ENCODE assay signal across 20 cellular contexts in genomic region chr17:57445772-57446472, GRCh38.
DNase-seq lines count a peak whose midpoint lies in the region; ATAC-seq and TF ChIP-seq lines count a peak whose summit lies in the region.
"Had no signal": no experiment of that assay in that cellular context is flagged by ENCODE, and none has a peak within 500 bp of the region (broad histone marks: within the 10 kb centered on the region; RNA-seq: fewer than 3 reads in every experiment).

No MANE protein-coding gene starts in this region.

- CTCF ChIA-PET in WTC11 (lab: Charles Lee): interaction anchor here (1.2 to 1.6 kb wide), 3 partner anchors 105 to 203 kb away, joined by 3 to 9 read pairs (median 7); no protein-coding TSS in a partner anchor

- peaks cover 12% of the 10 kb centered on the region for H3K4me1 ChIP-seq in mesendoderm (ENCODE audit: control insufficient read depth, low read depth, low read length)
- peaks cover 74% of the 10 kb centered on the region for H3K4me1 ChIP-seq in thymus (ENCODE audit: control insufficient read depth, insufficient read depth, low read length)
- H3K4me1 ChIP-seq in breast epithelium: peaks cover 4 to 27% of the 10 kb centered on the region in 2 donors

- no peak overlapping the region for H3K9ac ChIP-seq in mesendoderm (ENCODE audit: low read length)
- H3K9ac ChIP-seq: KMS-11 had no signal

- peak overlapping the region; percentile 2 for H2AK5ac ChIP-seq in mesendoderm (ENCODE audit: low read length)

- TF ChIP-seq CTCF in WTC11 (IDR thresholded peaks at IDR 0.05) (no peak), breast epithelium (IDR thresholded peaks at IDR 0.05) (no peak)

- no peak overlapping the region for H3K23ac ChIP-seq in mesendoderm (ENCODE audit: low read length)

- no peak overlapping the region for H3K4me3 Mint-ChIP-seq in activated naive CD8-positive, alpha-beta T cell treated with anti-CD3 and anti-CD28 coated beads, Interleukin-2, amount 10 ng/mL, durations not matched to agents 7 days and 5 days
- no peak overlapping the region for H3K4me3 Mint-ChIP-seq in activated naive CD8-positive, alpha-beta T cell treated with anti-CD3 and anti-CD28 coated beads for 36 hours
- no peak overlapping the region for H3K4me3 Mint-ChIP-seq in WTC11

- H4K8ac ChIP-seq in mesendoderm (ENCODE audit: low read depth, low read length): no peak overlapping the region

- peaks cover 2% of the 10 kb centered on the region for H3K79me1 ChIP-seq in mesendoderm (ENCODE audit: low read length)

- no peak overlapping the region for H3K27ac ChIP-seq in mesendoderm (ENCODE audit: low read depth, low read length)
- peak overlapping the region; percentile 25 for H3K27ac ChIP-seq in thymus (ENCODE audit: low read depth)
- no peak overlapping the region for H3K27ac ChIP-seq in breast epithelium
- H3K27ac ChIP-seq: body of pancreas, KMS-11, skin epidermis, tibial nerve, WERI-Rb-1 had no signal

- no peak overlapping the region for H3K4ac ChIP-seq in mesendoderm (ENCODE audit: low read depth, low read length)

- no peaks in the 10 kb centered on the region for H3K27me3 Mint-ChIP-seq in activated naive CD8-positive, alpha-beta T cell treated with anti-CD3 and anti-CD28 coated beads, Interleukin-2, amount 10 ng/mL, durations not matched to agents 7 days and 5 days
- no peaks in the 10 kb centered on the region for H3K27me3 Mint-ChIP-seq in activated naive CD8-positive, alpha-beta T cell treated with anti-CD3 and anti-CD28 coated beads for 36 hours
- H3K27me3 Mint-ChIP-seq in WTC11 (ENCODE audit: low read depth): no peaks in the 10 kb centered on the region

- intact Hi-C loops in breast epithelium (cut with DNase I; ENCODE audit: low total_unique reads): no loop called here

- H2BK15ac ChIP-seq in mesendoderm (replicated peaks; ENCODE audit: low read depth): no peak overlapping the region

- H3K36me3 ChIP-seq in mesendoderm (ENCODE audit: control insufficient read depth, insufficient read depth, low read length): no peaks in the 10 kb centered on the region
- H3K36me3 ChIP-seq in thymus (ENCODE audit: control insufficient read depth, insufficient read depth): peaks cover 5% of the 10 kb centered on the region
- no peaks in the 10 kb centered on the region for H3K36me3 ChIP-seq in breast epithelium
- H3K36me3 ChIP-seq: gastrocnemius medialis, HAP-1, tibial nerve had no signal

- H3K4me3 ChIP-seq in mesendoderm (ENCODE audit: low read length): no peak overlapping the region
- H3K4me3 ChIP-seq in thymus (ENCODE audit: low read length): no peak overlapping the region
- no peak overlapping the region for H3K4me3 ChIP-seq in breast epithelium
- H3K4me3 ChIP-seq: body of pancreas, gastrocnemius medialis, HAP-1, skin epidermis, tibial nerve had no signal

- peak overlapping the region; percentile 2 for H3K56ac ChIP-seq in mesendoderm (ENCODE audit: low read length)

- H3K4me1 Mint-ChIP-seq in activated naive CD8-positive, alpha-beta T cell treated with anti-CD3 and anti-CD28 coated beads, Interleukin-2, amount 10 ng/mL, durations not matched to agents 7 days and 5 days: peaks cover 39% of the 10 kb centered on the region
- H3K4me1 Mint-ChIP-seq in activated naive CD8-positive, alpha-beta T cell treated with anti-CD3 and anti-CD28 coated beads for 36 hours: peaks cover 57% of the 10 kb centered on the region
- peaks cover 43% of the 10 kb centered on the region for H3K4me1 Mint-ChIP-seq in WTC11

- no peaks in the 10 kb centered on the region for H3K79me2 ChIP-seq in mesendoderm (ENCODE audit: control insufficient read depth, insufficient read depth, low read length)

- no peaks in the 10 kb centered on the region for H3K27me3 ChIP-seq in mesendoderm (ENCODE audit: insufficient read depth, low read length, poor library complexity)
- no peaks in the 10 kb centered on the region for H3K27me3 ChIP-seq in thymus (ENCODE audit: control insufficient read depth, insufficient read depth)
- no peaks in the 10 kb centered on the region for H3K27me3 ChIP-seq in breast epithelium
- H3K27me3 ChIP-seq: body of pancreas, gastrocnemius medialis, tibial nerve had no signal

- peak overlapping the region; percentile 33 for H3K27ac Mint-ChIP-seq in activated naive CD8-positive, alpha-beta T cell treated with anti-CD3 and anti-CD28 coated beads, Interleukin-2, amount 10 ng/mL, durations not matched to agents 7 days and 5 days
- no peak overlapping the region for H3K27ac Mint-ChIP-seq in activated naive CD8-positive, alpha-beta T cell treated with anti-CD3 and anti-CD28 coated beads for 36 hours
- peak overlapping the region; percentile 73 for H3K27ac Mint-ChIP-seq in WTC11

- no peak overlapping the region for H2BK120ac ChIP-seq in mesendoderm (ENCODE audit: low read depth, low read length)

- DNase-seq in activated naive CD8-positive, alpha-beta T cell treated with anti-CD3 and anti-CD28 coated beads, Interleukin-2, amount 10 ng/mL, durations not matched to agents 7 days and 5 days: no peak
- DNase-seq in activated naive CD8-positive, alpha-beta T cell treated with anti-CD3 and anti-CD28 coated beads for 36 hours: no peak
- DNase-seq in WTC11 (ENCODE audit: low spot score) (no peak), mesendoderm (no peak), NCI-H187 treated with DMSO at 0.1 percent for 48 hours (lab: John Stamatoyannopoulos, UW) (no peak), breast epithelium (ENCODE audit: low spot score in 2 of 2) (no peak)
- DNase-seq: activated effector memory CD4-positive, alpha-beta T cell treated with Interleukin-2 at 50 U/mL for 16 hours; body of pancreas; cortex of kidney; DMS79 treated with DMSO at 0.1 percent for 48 hours; gastrocnemius medialis; NCI-H2171 treated with DMSO at 0.1 percent for 48 hours; RPMI8226; WERI-Rb-1 had no signal

- peaks cover 12% of the 10 kb centered on the region for H3K36me3 Mint-ChIP-seq in activated naive CD8-positive, alpha-beta T cell treated with anti-CD3 and anti-CD28 coated beads, Interleukin-2, amount 10 ng/mL, durations not matched to agents 7 days and 5 days
- H3K36me3 Mint-ChIP-seq in activated naive CD8-positive, alpha-beta T cell treated with anti-CD3 and anti-CD28 coated beads for 36 hours: peaks cover 7% of the 10 kb centered on the region
- H3K36me3 Mint-ChIP-seq in WTC11: no peaks in the 10 kb centered on the region

- no peak overlapping the region for H3K4me2 ChIP-seq in mesendoderm (ENCODE audit: low read length)
- H3K4me2 ChIP-seq: KMS-11 had no signal

- POLR2A ChIA-PET in activated naive CD8-positive, alpha-beta T cell treated with anti-CD3 and anti-CD28 coated beads, Interleukin-2, amount 10 ng/mL, durations not matched to agents 7 days and 5 days (lab: Charles Lee): interaction anchor here (1.5 kb wide), 1 partner anchor 9 kb away, joined by 7 read pairs; no protein-coding TSS in a partner anchor
- POLR2A ChIA-PET in WTC11 (lab: Charles Lee): no interaction called here

- H3K9me3 ChIP-seq in thymus (ENCODE audit: control insufficient read depth) (peaks cover 1% of the 10 kb centered on the region), breast epithelium (no peaks in the 10 kb centered on the region)
- H3K9me3 ChIP-seq: body of pancreas, gastrocnemius medialis, HAP-1, tibial nerve had no signal

- no peaks in the 10 kb centered on the region for H3K9me3 Mint-ChIP-seq in activated naive CD8-positive, alpha-beta T cell treated with anti-CD3 and anti-CD28 coated beads, Interleukin-2, amount 10 ng/mL, durations not matched to agents 7 days and 5 days
- H3K9me3 Mint-ChIP-seq in activated naive CD8-positive, alpha-beta T cell treated with anti-CD3 and anti-CD28 coated beads for 36 hours: no peaks in the 10 kb centered on the region
- no peaks in the 10 kb centered on the region for H3K9me3 Mint-ChIP-seq in WTC11

- peak overlapping the region; percentile 33 for H3K18ac ChIP-seq in mesendoderm (ENCODE audit: low read length)

- ATAC-seq in activated naive CD8-positive, alpha-beta T cell treated with anti-CD3 and anti-CD28 coated beads, Interleukin-2, amount 10 ng/mL, durations not matched to agents 7 days and 5 days (ENCODE audit: low read depth): no peak
- ATAC-seq in WTC11 (no peak), HG02623 (IDR thresholded peaks at IDR 0.05; ENCODE audit: unreplicated experiment) (no peak)
- ATAC-seq: body of pancreas, gastrocnemius medialis had no signal

- H4K5ac ChIP-seq in mesendoderm (ENCODE audit: low read length): no peak overlapping the region

- no peak for TF ChIP-seq POLR2A in breast epithelium (IDR thresholded peaks at IDR 0.05)

- WGBS in mesendoderm (ENCODE audit: extremely low coverage, insufficient coverage, low lambda C conversion rate): no CpG with 5 or more reads among the region's 17 CpGs
- 60% methylated on average over 17 of the region's 17 CpGs for WGBS in thymus

- H2BK5ac ChIP-seq in mesendoderm (ENCODE audit: low read length): no peak overlapping the region

TF ChIP-seq in WTC11, 78 proteins besides CTCF, POLR2A, EP300 and RAD21 (continues in another document):
- no peak for TF ChIP-seq SMAD4 (CRISPR knock-in tag; IDR thresholded peaks at IDR 0.05)
- TF ChIP-seq CREB1 (CRISPR knock-in tag; IDR thresholded peaks at IDR 0.05): no peak
- TF ChIP-seq ZNF138 (CRISPR knock-in tag; conservative IDR thresholded peaks at IDR 0.05): no peak
- no peak for TF ChIP-seq ZNF219 (CRISPR knock-in tag; IDR thresholded peaks at IDR 0.05; ENCODE audit: borderline replicate concordance)
- no peak for TF ChIP-seq AFF4 (CRISPR knock-in tag; IDR thresholded peaks at IDR 0.05; ENCODE audit: borderline replicate concordance)
